In genomic region chr2:234968633-234969328, GRCh38 we compare ENCODE assay signal across 18 cellular contexts. TPM values are rescaled to one million over a fixed set of nuclear protein-coding genes. Genes with fewer than 3 reads are reported as not detected.
DNase-seq lines count a peak whose midpoint lies in the region; ATAC-seq, FAIRE-seq and TF ChIP-seq lines count a peak whose summit lies in the region.
"Had no signal": no experiment of that assay in that cellular context is flagged by ENCODE, and none has a peak within 500 bp of the region (broad histone marks: within the 10 kb centered on the region; RNA-seq: fewer than 3 reads in every experiment).

No MANE protein-coding gene starts in this region.

- no peaks in the 10 kb centered on the region for H3K9me3 Mint-ChIP-seq in type B pancreatic cell
- H3K9me3 Mint-ChIP-seq in activated T-cell treated with anti-CD3 and anti-CD28 coated beads, Interleukin-2, amount 50 U/mL, for 24 hours = no peaks in the 10 kb centered on the region
- H3K9me3 Mint-ChIP-seq: activated naive CD8-positive, alpha-beta T cell treated with anti-CD3 and anti-CD28 coated beads, Interleukin-2, amount 50 U/mL, for 24 hours; naive thymus-derived CD8-positive, alpha-beta T cell had no signal

- H3K9me2 ChIP-seq in PC-9 (ENCODE audit: insufficient read depth) = no peaks in the 10 kb centered on the region

- H3K27me3 ChIP-seq in PC-9 (ENCODE audit: insufficient read depth, low read depth) (no peaks in the 10 kb centered on the region), keratinocyte (ENCODE audit: control insufficient read depth, extremely low read depth, insufficient read depth, low read length) (no peaks in the 10 kb centered on the region)
- H3K27me3 ChIP-seq: transverse colon had no signal

- dilution Hi-C loops in keratinocyte (cut with MboI; ENCODE audit: extremely low pct_ligation_motif_present, low sequenced_read_pairs) = no loop called here

- peaks cover 100% of the 10 kb centered on the region for H3K79me2 ChIP-seq in PC-9 (ENCODE audit: low read depth)
- peaks cover 87% of the 10 kb centered on the region for H3K79me2 ChIP-seq in keratinocyte (ENCODE audit: control insufficient read depth, insufficient read depth, low read length)

- H2AFZ ChIP-seq in PC-9 = no peak overlapping the region
- H2AFZ ChIP-seq in keratinocyte (ENCODE audit: control insufficient read depth, low read length) = no peak overlapping the region

- H3K4me2 ChIP-seq in PC-9 = peak overlapping the region; percentile 70
- no peak overlapping the region for H3K4me2 ChIP-seq in keratinocyte (ENCODE audit: control insufficient read depth, extremely low read depth, insufficient read depth, low read depth, low read length)

- peak overlapping the region; percentile 23 for H3K4me3 Mint-ChIP-seq in type B pancreatic cell
- no peak overlapping the region for H3K4me3 Mint-ChIP-seq in activated T-cell treated with anti-CD3 and anti-CD28 coated beads, Interleukin-2, amount 50 U/mL, for 24 hours
- H3K4me3 Mint-ChIP-seq: activated naive CD8-positive, alpha-beta T cell treated with anti-CD3 and anti-CD28 coated beads, Interleukin-2, amount 50 U/mL, for 24 hours; naive thymus-derived CD8-positive, alpha-beta T cell had no signal

- TF ChIP-seq CTCF in PC-9 (conservative IDR thresholded peaks at IDR 0.05) (no peak), keratinocyte (optimal IDR thresholded peaks at IDR 0.05 in 1 of 3, IDR thresholded peaks at IDR 0.05 in 1 of 3, conservative IDR thresholded peaks at IDR 0.05 in 1 of 3; ENCODE audit: extremely low read depth in 1 of 3, insufficient read depth in 2 of 3, low read length in 3 of 3) (no peak), type B pancreatic cell (conservative IDR thresholded peaks at IDR 0.05) (no peak)

- peak overlapping the region; percentile 49 for H3K27ac Mint-ChIP-seq in type B pancreatic cell
- H3K27ac Mint-ChIP-seq in activated T-cell treated with anti-CD3 and anti-CD28 coated beads, Interleukin-2, amount 50 U/mL, for 24 hours = no peak overlapping the region
- H3K27ac Mint-ChIP-seq: activated naive CD8-positive, alpha-beta T cell treated with anti-CD3 and anti-CD28 coated beads, Interleukin-2, amount 50 U/mL, for 24 hours; naive thymus-derived CD8-positive, alpha-beta T cell had no signal

- peaks cover 12% of the 10 kb centered on the region for H3K9me1 ChIP-seq in keratinocyte (ENCODE audit: control insufficient read depth, extremely low read depth, insufficient read depth, low read length)

- DNase-seq in NCI-H82 (lab: John Stamatoyannopoulos, UW) = peak; percentile 30
- DNase-seq in NCI-H82 treated with DMSO at 0.1 percent for 48 hours (lab: John Stamatoyannopoulos, UW; ENCODE audit: unreplicated experiment) = no peak
- peak in 1 of 2 experiments; percentile 41 for DNase-seq in PC-9
- DNase-seq in keratinocyte (ENCODE audit: low read depth, low spot score) = no peak
- DNase-seq in type B pancreatic cell (ENCODE audit: extremely low spot score, unreplicated experiment) = no peak
- DNase-seq in activated T-cell treated with anti-CD3 and anti-CD28 coated beads, Interleukin-2, amount 50 U/mL, for 24 hours = no peak
- DNase-seq in cardiac septum (ENCODE audit: low spot score) = no peak
- DNase-seq: activated CD8-positive, alpha-beta memory T cell treated with anti-CD3 and anti-CD28 coated beads, Interleukin-2, amount 50 U/mL, for 4 hours; activated naive CD8-positive, alpha-beta T cell treated with anti-CD3 and anti-CD28 coated beads, Interleukin-2, amount 50 U/mL, for 24 hours; cortex of kidney; DMS79 treated with DMSO at 0.1 percent for 48 hours; HCEC 1CT; naive thymus-derived CD8-positive, alpha-beta T cell; NCI-H187; stimulated activated CD4-positive, alpha-beta T cell treated with anti-CD3 and anti-CD28 coated beads, Interleukin-12 subunit alpha, Interleukin-12 subunit beta, amount 100 ng/mL, for 4 hours; transverse colon had no signal

- no peaks in the 10 kb centered on the region for H3K27me3 Mint-ChIP-seq in type B pancreatic cell
- peaks cover 27% of the 10 kb centered on the region for H3K27me3 Mint-ChIP-seq in activated T-cell treated with anti-CD3 and anti-CD28 coated beads, Interleukin-2, amount 50 U/mL, for 24 hours

- peaks cover 84% of the 10 kb centered on the region for H3K4me1 ChIP-seq in PC-9 (replicated peaks; ENCODE audit: insufficient read depth)
- peaks cover 42% of the 10 kb centered on the region for H3K4me1 ChIP-seq in keratinocyte (ENCODE audit: control insufficient read depth, extremely low read depth, insufficient read depth, low read length)

- no TSS peak for BruUV-seq in PC-9 (replicated peaks; lab: Mats Ljungman, UMichigan)

- peak; percentile 48 for FAIRE-seq in keratinocyte (lab: Jason Lieb, UNC)
- FAIRE-seq: GM12892 had no signal

- H3K36me3 ChIP-seq in PC-9 (ENCODE audit: low read depth) (peaks cover 42% of the 10 kb centered on the region), keratinocyte (ENCODE audit: control insufficient read depth in 2 of 2, extremely low read depth in 1 of 2, insufficient read depth in 2 of 2, low read length in 2 of 2) (peaks cover 11 to 15% of the 10 kb centered on the region in 2 experiments)
- H3K36me3 ChIP-seq: transverse colon had no signal

- H3K9ac ChIP-seq in keratinocyte (ENCODE audit: control insufficient read depth, extremely low read depth, insufficient read depth, low read length) = no peak overlapping the region

- intact Hi-C loops in PC-9 (cut with micrococcal nuclease; ENCODE audit: unreplicated experiment) = no loop called here
- intact Hi-C loops in cardiac septum (cut with DNase I) = no loop called here

- H3K27ac ChIP-seq in PC-9 = peak overlapping the region; percentile 79
- H3K27ac ChIP-seq in keratinocyte (ENCODE audit: control insufficient read depth, insufficient read depth, low read length) = no peak overlapping the region
- H3K27ac ChIP-seq: transverse colon had no signal

- peaks cover 5% of the 10 kb centered on the region for H4K20me1 ChIP-seq in PC-9 (ENCODE audit: insufficient read depth)
- peaks cover 18% of the 10 kb centered on the region for H4K20me1 ChIP-seq in keratinocyte (ENCODE audit: control insufficient read depth, extremely low read depth, insufficient read depth, low read length)

- peaks cover 35% of the 10 kb centered on the region for H3F3A ChIP-seq in PC-9 (ENCODE audit: insufficient read depth, low read depth)

- H3K9me3 ChIP-seq in PC-9 (ENCODE audit: insufficient read depth, low read depth) (no peaks in the 10 kb centered on the region), keratinocyte (ENCODE audit: control insufficient read depth, low read depth, low read length) (no peaks in the 10 kb centered on the region)
- H3K9me3 ChIP-seq: transverse colon had no signal

- peaks cover 29% of the 10 kb centered on the region for H3K36me3 Mint-ChIP-seq in type B pancreatic cell
- no peaks in the 10 kb centered on the region for H3K36me3 Mint-ChIP-seq in activated T-cell treated with anti-CD3 and anti-CD28 coated beads, Interleukin-2, amount 50 U/mL, for 24 hours (ENCODE audit: low read depth)
- H3K36me3 Mint-ChIP-seq: naive thymus-derived CD8-positive, alpha-beta T cell had no signal

- H3K4me1 Mint-ChIP-seq in type B pancreatic cell (ENCODE audit: unreplicated experiment) = peaks cover 60% of the 10 kb centered on the region
- H3K4me1 Mint-ChIP-seq in activated T-cell treated with anti-CD3 and anti-CD28 coated beads, Interleukin-2, amount 50 U/mL, for 24 hours (ENCODE audit: low read depth) = no peaks in the 10 kb centered on the region
- H3K4me1 Mint-ChIP-seq: activated naive CD8-positive, alpha-beta T cell treated with anti-CD3 and anti-CD28 coated beads, Interleukin-2, amount 50 U/mL, for 24 hours had no signal

- CTCF ChIA-PET in PC-9 (lab: Charles Lee) = interaction anchor here (0.6 kb wide), 1 partner anchor 18 kb away, joined by 7 read pairs; no protein-coding TSS in a partner anchor

- no peak overlapping the region for H3K4me3 ChIP-seq in PC-9
- no peak overlapping the region for H3K4me3 ChIP-seq in keratinocyte (ENCODE audit: control insufficient read depth in 2 of 3, extremely low read depth in 1 of 3, insufficient read depth in 2 of 3, low read depth in 1 of 3, low read length in 3 of 3)
- H3K4me3 ChIP-seq: transverse colon had no signal

- POLR2A ChIA-PET in PC-9 (lab: Charles Lee; ENCODE audit: unreplicated experiment) = interaction anchor here (0.6 to 0.7 kb wide), 4 partner anchors 10 to 1076 kb away, joined by 3 to 4 read pairs (median 4); no protein-coding TSS in a partner anchor

- no peak for ATAC-seq in SK-N-SH treated with all-trans-retinoic acid at 6 μM for 48 hours
- ATAC-seq: activated naive CD8-positive, alpha-beta T cell treated with anti-CD3 and anti-CD28 coated beads, Interleukin-2, amount 50 U/mL, for 24 hours; naive thymus-derived CD8-positive, alpha-beta T cell had no signal

TF ChIP-seq in SK-N-SH treated with all-trans-retinoic acid at 6 μM for 48 hours, 23 proteins besides CTCF, POLR2A, EP300 and RAD21 (continues in another document):
- no peak for TF ChIP-seq CSRNP3 (CRISPR knock-in tag; IDR thresholded peaks at IDR 0.05)
- TF ChIP-seq GLIS3 (CRISPR knock-in tag; IDR thresholded peaks at IDR 0.05) = no peak
- TF ChIP-seq TCF4 (CRISPR knock-in tag; IDR thresholded peaks at IDR 0.05; ENCODE audit: borderline replicate concordance) = no peak

RNA-seq across cellular contexts. Expression of gene SH3BP4, which starts 17.0 kb away (rescaled TPM):
- total RNA-seq in PC-9 (2021) (131 and 135 TPM in 2 replicates), type B pancreatic cell (ENCODE audit: low replicate concordance) (42.6 and 49.5 TPM in 2 replicates), cardiac septum (9.1 TPM)
- polyA plus RNA-seq in keratinocyte = 46.4 to 56.4 TPM (median 50.4 TPM) in 3 replicates
- polyA plus RNA-seq in keratinocyte (2011; ENCODE audit: low read depth) = 15.7 TPM
- 38.6 and 45.2 TPM in 2 replicates for polyA plus RNA-seq in keratinocyte (2011; cell fraction: cytosol; rRNA removed)
- 62.3 and 64.3 TPM in 2 replicates for polyA plus RNA-seq in keratinocyte (2011; cell fraction: nucleus; rRNA removed)
- 18.3 and 39.2 TPM in 2 replicates for polyA plus RNA-seq in keratinocyte (2012; ENCODE audit: low replicate concordance)
- 56.4 to 124 TPM (median 78.8 TPM) in 3 replicates for polyA minus RNA-seq in keratinocyte
- 33.4 TPM for polyA minus RNA-seq in keratinocyte (2011; cell fraction: cytosol; rRNA and poly(A)+ RNA removed)
- polyA minus RNA-seq in keratinocyte (2011; cell fraction: nucleus; rRNA and poly(A)+ RNA removed) = 43.1 and 65.2 TPM in 2 replicates
- polyA plus RNA-seq: naive thymus-derived CD8-positive, alpha-beta T cell had no signal
